20 cellular contexts compared by ENCODE assay signal in the genomic region with DNA sequence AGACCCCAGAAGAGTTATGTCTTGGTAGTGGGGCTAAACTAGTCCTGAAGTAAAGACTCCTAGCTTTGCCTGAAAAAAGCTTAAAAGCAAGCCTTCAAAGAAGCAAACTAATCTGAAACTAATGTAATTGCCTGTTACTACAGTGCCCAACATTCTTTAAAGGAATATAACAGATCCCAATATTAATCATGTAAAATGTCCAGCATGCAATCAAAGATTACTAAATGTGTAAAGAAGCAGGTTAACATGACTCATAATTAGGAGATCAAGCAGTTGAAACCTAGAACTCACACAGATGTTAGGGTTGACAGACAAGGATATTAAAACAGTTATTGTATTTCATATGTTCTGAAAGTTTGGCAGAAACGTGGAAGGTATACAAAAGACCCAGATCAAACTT.
"Had no signal": no experiment of that assay in that cellular context is flagged by ENCODE, and none has a peak within 500 bp of the region (broad histone marks: within the 10 kb centered on the region; RNA-seq: fewer than 3 reads in every experiment).

No MANE protein-coding gene starts in this region.

- H3K27me3 ChIP-seq: right lobe of liver, transverse colon had no signal

- H3K27ac ChIP-seq: lower lobe of right lung, prostate gland, right lobe of liver, SK-N-MC, transverse colon had no signal

- H3K9me3 ChIP-seq: lower lobe of right lung, prostate gland, right lobe of liver, transverse colon had no signal

- H3K9me3 Mint-ChIP-seq: activated CD4-positive, alpha-beta T cell treated with anti-CD3 and anti-CD28 coated beads, Interleukin-2, amount 10 ng/mL, durations not matched to agents 7 days and 5 days; endodermal cell had no signal

- FAIRE-seq: TTC549 had no signal

- H3K27me3 Mint-ChIP-seq: activated B cell treated with CpG ODN at 0.5 μM for 24 hours; activated CD4-positive, alpha-beta T cell treated with anti-CD3 and anti-CD28 coated beads, Interleukin-2, amount 10 ng/mL, durations not matched to agents 7 days and 5 days; brain; stimulated activated memory B cell treated with anti-CD40 and anti-IgM and Interleukin-4, amounts not matched to agents 10 μg/mL and 1 μg/mL and 100 μg/mL, for 72 hours; T-helper 17 cell had no signal

- H3K27ac Mint-ChIP-seq: activated B cell treated with CpG ODN at 0.5 μM for 24 hours; activated CD4-positive, alpha-beta T cell treated with anti-CD3 and anti-CD28 coated beads, Interleukin-2, amount 10 ng/mL, durations not matched to agents 7 days and 5 days; brain; endodermal cell; stimulated activated memory B cell treated with anti-CD40 and anti-IgM and Interleukin-4, amounts not matched to agents 10 μg/mL and 1 μg/mL and 100 μg/mL, for 72 hours; T-helper 17 cell had no signal

- ATAC-seq: lower lobe of right lung; right lobe of liver; stimulated activated memory B cell treated with anti-CD40 and anti-IgM and Interleukin-4, amounts not matched to agents 10 μg/mL and 1 μg/mL and 100 μg/mL, for 72 hours had no signal

- H3K4me3 Mint-ChIP-seq: activated CD4-positive, alpha-beta T cell treated with anti-CD3 and anti-CD28 coated beads, Interleukin-2, amount 10 ng/mL, durations not matched to agents 7 days and 5 days; brain; endodermal cell; stimulated activated memory B cell treated with anti-CD40 and anti-IgM and Interleukin-4, amounts not matched to agents 10 μg/mL and 1 μg/mL and 100 μg/mL, for 72 hours had no signal

- H3K4me3 ChIP-seq: lower lobe of right lung, prostate gland, right lobe of liver, SK-N-MC, transverse colon had no signal

- DNase-seq: activated B cell treated with CpG ODN at 0.5 μM for 24 hours; activated CD4-positive, alpha-beta T cell treated with anti-CD3 and anti-CD28 coated beads, Interleukin-2, amount 10 ng/mL, durations not matched to agents 7 days and 5 days; activated naive CD4-positive, alpha-beta T cell; activated T-cell treated with anti-CD3 and anti-CD28 coated beads, Interleukin-2, amount 50 U/mL, for 4 hours; amniotic stem cell; dermis blood vessel endothelial cell; endodermal cell; erythroblast; hippocampal formation; lower lobe of right lung; midbrain; occipital lobe; right lobe of liver; T-helper 17 cell; transverse colon had no signal

- H3K36me3 ChIP-seq: lower lobe of right lung, prostate gland, right lobe of liver, transverse colon had no signal
